In genomic region chr17:7884581-7885356, GRCh38 we compare ENCODE assay signal across 8 cellular contexts. TPM values are rescaled to one million over a fixed set of nuclear protein-coding genes. Genes with fewer than 3 reads are reported as not detected.
DNase-seq lines count a peak whose midpoint lies in the region; ATAC-seq and TF ChIP-seq lines count a peak whose summit lies in the region.

No MANE protein-coding gene starts in this region.

- no peak overlapping the region for H3K4me2 ChIP-seq in DOHH2 (ENCODE audit: low read length)

- peaks cover 45% of the 10 kb centered on the region for H3F3A ChIP-seq in DOHH2 (ENCODE audit: control insufficient read depth, insufficient read depth)

- H3K27me3 ChIP-seq in DOHH2 (ENCODE audit: control insufficient read depth, low read length), result no peaks in the 10 kb centered on the region

- H3K9me3 Mint-ChIP-seq in glutamatergic neuron (ENCODE audit: unreplicated experiment), result peaks cover 2% of the 10 kb centered on the region

- no peaks in the 10 kb centered on the region for H3K36me3 Mint-ChIP-seq in glutamatergic neuron (ENCODE audit: unreplicated experiment)

- H3K4me1 ChIP-seq in DOHH2 (ENCODE audit: control insufficient read depth, low read length), result peaks cover 63% of the 10 kb centered on the region

- H3K27ac Mint-ChIP-seq in glutamatergic neuron (ENCODE audit: unreplicated experiment), result no peak overlapping the region

- H4K20me1 ChIP-seq in DOHH2 (ENCODE audit: control insufficient read depth, insufficient read depth, low read depth, low read length), result no peaks in the 10 kb centered on the region

- TF ChIP-seq CTCF in DOHH2 (IDR thresholded peaks at IDR 0.05; ENCODE audit: low read depth, low read length, poor library complexity, severe bottlenecking), result no peak
- TF ChIP-seq CTCF in LNCaP clone FGC (IDR thresholded peaks at IDR 0.05; ENCODE audit: control insufficient read depth, extremely low read depth, insufficient read depth), result no peak
- no peak for TF ChIP-seq CTCF in glutamatergic neuron (IDR thresholded peaks at IDR 0.05; ENCODE audit: partially characterized antibody, unreplicated experiment)

- DNase-seq in LNCaP clone FGC (ENCODE audit: low read depth) (no peak), glutamatergic neuron (peak; percentile 32), NCI-H2107 (lab: John Stamatoyannopoulos, UW) (no peak), DMS79 treated with DMSO at 0.1 percent for 48 hours (lab: John Stamatoyannopoulos, UW) (no peak)
- peak; percentile 16 to 35 for DNase-seq in activated T-helper 1 cell treated with anti-CD3 and anti-CD28 coated beads, Interleukin-2, amount 50 U/mL, for 16 hours (ENCODE audit: low read depth in 1 of 2, low spot score in 1 of 2)

- H3K36me3 ChIP-seq in DOHH2 (ENCODE audit: control insufficient read depth, low read length), result peaks cover 66% of the 10 kb centered on the region

- peaks cover 4% of the 10 kb centered on the region for H3K4me1 Mint-ChIP-seq in glutamatergic neuron (ENCODE audit: low read depth, unreplicated experiment)

- ATAC-seq in HG02970 (IDR thresholded peaks at IDR 0.05; ENCODE audit: low FRiP score, unreplicated experiment), result no peak

- H3K79me2 ChIP-seq in DOHH2 (ENCODE audit: control insufficient read depth, low read length), result peaks cover 80% of the 10 kb centered on the region

- no peaks in the 10 kb centered on the region for H3K9me2 ChIP-seq in DOHH2 (replicated peaks; ENCODE audit: control insufficient read depth, low read length)

- H3K9me3 ChIP-seq in DOHH2 (ENCODE audit: control insufficient read depth, insufficient read depth, low read length), result no peaks in the 10 kb centered on the region

- H3K27ac ChIP-seq in DOHH2 (ENCODE audit: low read depth, low read length) (peak overlapping the region; percentile 96), skin epidermis (peak overlapping the region; percentile 23 to 98 (median 93))

- H3K27me3 Mint-ChIP-seq in glutamatergic neuron (ENCODE audit: unreplicated experiment), result peaks cover 4% of the 10 kb centered on the region

- H3K4me3 ChIP-seq in DOHH2 (ENCODE audit: low read length), result peak overlapping the region; percentile 95
- peak overlapping the region; percentile 77 for H3K4me3 ChIP-seq in LNCaP clone FGC (ENCODE audit: low read depth, low read length)
- peak overlapping the region; percentile 66 to 88 (median 81) for H3K4me3 ChIP-seq in skin epidermis

- H3K4me3 Mint-ChIP-seq in glutamatergic neuron (ENCODE audit: unreplicated experiment), result peak overlapping the region; percentile 47

RNA-seq across cellular contexts. Expression of gene CHD3, which starts 3.8 kb away (rescaled TPM):
- 129 TPM for total RNA-seq in glutamatergic neuron (ENCODE audit: unreplicated experiment)

RNA-seq across cellular contexts. Expression of gene CYB5D1, which starts 27.0 kb away (rescaled TPM):
- 9.2 TPM for total RNA-seq in glutamatergic neuron (ENCODE audit: unreplicated experiment)

RNA-seq across cellular contexts. Expression of gene NAA38, which starts 27.4 kb away (rescaled TPM):
- 49.7 TPM for total RNA-seq in glutamatergic neuron (ENCODE audit: unreplicated experiment)

RNA-seq across cellular contexts. Expression of gene TMEM88, which starts 29.9 kb away (rescaled TPM):
- total RNA-seq in glutamatergic neuron (ENCODE audit: unreplicated experiment), result 23.7 TPM

RNA-seq across cellular contexts. Expression of gene RNF227, which starts 31.3 kb away (rescaled TPM):
- total RNA-seq in glutamatergic neuron (ENCODE audit: unreplicated experiment), result 0.49 TPM

Comparison
In these comparisons a context has a peak if more than half of its experiments do, and no peak if none do; other contexts are left out.
1. DNase-seq: peak in activated T-helper 1 cell treated with anti-CD3 and anti-CD28 coated beads, Interleukin-2, amount 50 U/mL, for 16 hours (2 of 2) and glutamatergic neuron (single experiment); none in LNCaP clone FGC (single experiment), NCI-H2107 (single experiment) and DMS79 treated with DMSO at 0.1 percent for 48 hours (single experiment).
2. Peak in every context shown above with its lines, with median percentiles within 50 percentile points of each other: H3K4me3 ChIP-seq.